In the genomic region with DNA sequence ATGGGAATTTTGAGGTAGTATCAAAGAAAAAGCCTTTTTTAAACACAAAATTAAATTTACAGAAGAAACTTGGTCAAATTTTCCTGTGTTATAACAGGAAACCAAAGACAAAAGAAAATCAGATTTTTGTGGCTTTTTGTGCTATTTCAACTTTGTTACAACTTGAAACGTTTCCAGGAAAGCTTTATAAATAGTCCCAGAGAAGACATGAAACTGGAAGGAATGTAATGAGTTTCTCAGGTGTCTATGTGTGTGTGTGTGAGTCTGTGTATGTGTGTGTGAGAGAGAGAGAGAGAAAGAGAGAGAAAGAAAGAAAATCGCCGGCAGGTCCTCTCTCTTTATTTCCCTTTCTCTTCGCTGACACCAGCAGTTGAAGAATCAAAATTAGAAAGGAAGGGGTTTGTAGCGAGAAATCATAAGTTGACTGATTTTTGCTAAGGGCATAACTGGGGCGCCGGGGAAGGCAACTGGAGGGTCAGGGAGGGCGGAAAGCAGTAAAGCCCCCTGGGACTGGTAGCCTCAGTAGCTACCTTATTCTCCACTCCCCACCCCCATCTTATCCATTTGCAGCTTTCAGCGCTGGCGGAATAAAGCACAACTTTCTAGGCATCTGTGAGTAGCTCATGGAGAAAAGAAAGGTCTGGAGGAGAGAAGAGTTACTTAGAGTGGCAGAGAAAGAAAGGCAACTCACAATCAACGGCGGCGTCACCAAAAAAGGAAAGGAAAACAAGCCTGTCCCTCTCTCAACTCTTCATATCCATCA, we compare ENCODE assay signal across 9 cellular contexts. TPM values are rescaled to one million over a fixed set of nuclear protein-coding genes. Genes with fewer than 3 reads are reported as not detected.
DNase-seq lines count a peak whose midpoint lies in the region; ATAC-seq and TF ChIP-seq lines count a peak whose summit lies in the region.
"Had no signal": no experiment of that assay in that cellular context is flagged by ENCODE, and none has a peak within 500 bp of the region (broad histone marks: within the 10 kb centered on the region; RNA-seq: fewer than 3 reads in every experiment).

No MANE protein-coding gene starts in this region.

- no peak overlapping the region for H2AK5ac ChIP-seq in mesenchymal stem cell (ENCODE audit: low read length, severe bottlenecking)

- H3K36me3 ChIP-seq in colonic mucosa (no peaks in the 10 kb centered on the region), mesenchymal stem cell (ENCODE audit: control insufficient read depth in 1 of 2, insufficient read depth in 2 of 2, low read depth in 1 of 2, low read length in 2 of 2) (no peaks in the 10 kb centered on the region), tibial nerve (no peaks in the 10 kb centered on the region)

- ATAC-seq in activated CD8-positive, alpha-beta memory T cell treated with anti-CD3 and anti-CD28 coated beads, Interleukin-2, amount 10 ng/mL, durations not matched to agents 7 days and 5 days, result no peak
- ATAC-seq in GM21737 (IDR thresholded peaks at IDR 0.05; ENCODE audit: unreplicated experiment) (no peak), HG03520 (IDR thresholded peaks at IDR 0.05; ENCODE audit: unreplicated experiment) (no peak), GM18907 (IDR thresholded peaks at IDR 0.05; ENCODE audit: unreplicated experiment) (no peak)
- ATAC-seq: T-cell had no signal

- H3K27me3 Mint-ChIP-seq in activated CD8-positive, alpha-beta memory T cell treated with anti-CD3 and anti-CD28 coated beads, Interleukin-2, amount 10 ng/mL, durations not matched to agents 7 days and 5 days, result peaks cover 15% of the 10 kb centered on the region

- H2BK120ac ChIP-seq in mesenchymal stem cell (ENCODE audit: low read depth, low read length), result no peak overlapping the region

- H3K14ac ChIP-seq in mesenchymal stem cell (ENCODE audit: low read length in 2 of 2), result no peak overlapping the region

- CTCF ChIA-PET in activated CD8-positive, alpha-beta memory T cell treated with anti-CD3 and anti-CD28 coated beads, Interleukin-2, amount 10 ng/mL, durations not matched to agents 7 days and 5 days (lab: Charles Lee), result no interaction called here

- DNase-seq in activated CD8-positive, alpha-beta memory T cell treated with anti-CD3 and anti-CD28 coated beads, Interleukin-2, amount 10 ng/mL, durations not matched to agents 7 days and 5 days, result no peak
- DNase-seq in activated CD8-positive, alpha-beta memory T cell treated with anti-CD3 and anti-CD28 coated beads, Interleukin-2, amount 50 U/mL, for 48 hours, result no peak
- no peak for DNase-seq in colonic mucosa
- DNase-seq in mesenchymal stem cell, result peak; percentile 34
- no peak for DNase-seq in tibial nerve (ENCODE audit: low spot score in 2 of 2)
- DNase-seq: T-cell had no signal

- 0% methylated on average over 1 of the region's 13 CpGs for WGBS in mesenchymal stem cell
- 9 to 37% methylated on average over 13 of the region's 13 CpGs for WGBS in tibial nerve, 2 donors

- H4K91ac ChIP-seq in mesenchymal stem cell (ENCODE audit: low read length), result no peak overlapping the region

- H3K4me2 ChIP-seq in mesenchymal stem cell (ENCODE audit: low read length, poor library complexity, severe bottlenecking), result peak overlapping the region; percentile 70

- no peak overlapping the region for H2BK12ac ChIP-seq in mesenchymal stem cell (ENCODE audit: low read length in 2 of 2)

- no peak overlapping the region for H3K27ac ChIP-seq in colonic mucosa
- peak overlapping the region; percentile 60 for H3K27ac ChIP-seq in mesenchymal stem cell (ENCODE audit: low read length, poor library complexity, severe bottlenecking)
- H3K27ac ChIP-seq in tibial nerve, result peak overlapping the region; percentile 48 to 82 (median 76)

- H3K4me1 ChIP-seq in colonic mucosa (no peaks in the 10 kb centered on the region), mesenchymal stem cell (ENCODE audit: control insufficient read depth, insufficient read depth, low read depth, low read length) (no peaks in the 10 kb centered on the region), tibial nerve (no peaks in the 10 kb centered on the region)

- H3K27ac Mint-ChIP-seq in activated CD8-positive, alpha-beta memory T cell treated with anti-CD3 and anti-CD28 coated beads, Interleukin-2, amount 10 ng/mL, durations not matched to agents 7 days and 5 days, result peak overlapping the region; percentile 62
- H3K27ac Mint-ChIP-seq: T-cell had no signal

- H2BK5ac ChIP-seq in mesenchymal stem cell (ENCODE audit: low read depth, low read length, poor library complexity, severe bottlenecking), result no peak overlapping the region

- peak overlapping the region in 1 of 2 donors; percentile 30 for H3K9ac ChIP-seq in colonic mucosa (ENCODE audit: low read depth in 2 of 2, low read length in 2 of 2)
- H3K9ac ChIP-seq in mesenchymal stem cell (ENCODE audit: low read length), result peak overlapping the region; percentile 90

- no peak overlapping the region for H3K23ac ChIP-seq in mesenchymal stem cell (ENCODE audit: low read length in 2 of 2)

- H3K4me3 Mint-ChIP-seq in activated CD8-positive, alpha-beta memory T cell treated with anti-CD3 and anti-CD28 coated beads, Interleukin-2, amount 10 ng/mL, durations not matched to agents 7 days and 5 days, result no peak overlapping the region

- no peak for TF ChIP-seq POLR2A in tibial nerve (IDR thresholded peaks at IDR 0.05)

- no peaks in the 10 kb centered on the region for H3K79me1 ChIP-seq in mesenchymal stem cell (replicated peaks; ENCODE audit: low read length, poor library complexity, severe bottlenecking)

- H3K18ac ChIP-seq in mesenchymal stem cell (ENCODE audit: low read depth in 1 of 2, low read length in 2 of 2), result peak overlapping the region in 1 of 2 experiments; percentile 12

- H3K27me3 ChIP-seq in colonic mucosa (peaks cover 4% of the 10 kb centered on the region), mesenchymal stem cell (ENCODE audit: control insufficient read depth in 1 of 2, insufficient read depth in 1 of 2, low read length in 2 of 2) (no peaks in the 10 kb centered on the region), tibial nerve (no peaks in the 10 kb centered on the region)

- H3K4me3 ChIP-seq in colonic mucosa (peak overlapping the region; percentile 37), mesenchymal stem cell (ENCODE audit: insufficient read depth in 1 of 2, low read depth in 1 of 2, low read length in 2 of 2) (peak overlapping the region; percentile 79 to 84), tibial nerve (peak overlapping the region; percentile 19 to 76 (median 45))

- no peaks in the 10 kb centered on the region for H3K9me3 Mint-ChIP-seq in activated CD8-positive, alpha-beta memory T cell treated with anti-CD3 and anti-CD28 coated beads, Interleukin-2, amount 10 ng/mL, durations not matched to agents 7 days and 5 days (ENCODE audit: low read depth)

- H2AFZ ChIP-seq in mesenchymal stem cell (ENCODE audit: low read depth, low read length), result no peak overlapping the region

- TF ChIP-seq EP300 in tibial nerve (IDR thresholded peaks at IDR 0.05), result no peak

- peaks cover 3% of the 10 kb centered on the region for H3K4me1 Mint-ChIP-seq in activated CD8-positive, alpha-beta memory T cell treated with anti-CD3 and anti-CD28 coated beads, Interleukin-2, amount 10 ng/mL, durations not matched to agents 7 days and 5 days

- H4K8ac ChIP-seq in mesenchymal stem cell (ENCODE audit: low read length), result no peak overlapping the region

- H2BK15ac ChIP-seq in mesenchymal stem cell (ENCODE audit: low read depth, poor library complexity, severe bottlenecking), result no peak overlapping the region

- H3K4ac ChIP-seq in mesenchymal stem cell (ENCODE audit: low read depth in 1 of 2, low read length in 2 of 2), result no peak overlapping the region

- no peak for TF ChIP-seq CTCF in colonic mucosa (IDR thresholded peaks at IDR 0.05)
- no peak for TF ChIP-seq CTCF in tibial nerve (IDR thresholded peaks at IDR 0.05)

- H3K9me3 ChIP-seq in colonic mucosa (no peaks in the 10 kb centered on the region), mesenchymal stem cell (ENCODE audit: control insufficient read depth, low read length) (no peaks in the 10 kb centered on the region), tibial nerve (no peaks in the 10 kb centered on the region)

- intact Hi-C loops in colonic mucosa (cut with DNase I), result no loop called here

- peaks cover 2% of the 10 kb centered on the region for H3K36me3 Mint-ChIP-seq in activated CD8-positive, alpha-beta memory T cell treated with anti-CD3 and anti-CD28 coated beads, Interleukin-2, amount 10 ng/mL, durations not matched to agents 7 days and 5 days
- H3K36me3 Mint-ChIP-seq: T-cell had no signal

RNA-seq across cellular contexts. Expression of gene TMEM47, which starts 1.4 kb away (rescaled TPM):
- total RNA-seq in activated CD8-positive, alpha-beta memory T cell treated with anti-CD3 and anti-CD28 coated beads, Interleukin-2, amount 10 ng/mL, durations not matched to agents 7 days and 5 days, result not detected
- total RNA-seq in colonic mucosa (1 to 10 TPM; 2.9 to 8.9 TPM), tibial nerve (10 to 100 TPM; 24.3 to 46.0 (median 29.8) TPM)
- 13.1 TPM for polyA plus RNA-seq in mesenchymal stem cell (2013, experiment 1 of 2)
- 14.2 TPM for polyA plus RNA-seq in mesenchymal stem cell (2013, experiment 2 of 2)
